Comparison of ENCODE assay signal across 20 cellular contexts in genomic region chr7:118452128-118452527, GRCh38.
DNase-seq lines count a peak whose midpoint lies in the region; ATAC-seq and TF ChIP-seq lines count a peak whose summit lies in the region.
"Had no signal": no experiment of that assay in that cellular context is flagged by ENCODE, and none has a peak within 500 bp of the region (broad histone marks: within the 10 kb centered on the region; RNA-seq: fewer than 3 reads in every experiment).

No MANE protein-coding gene starts in this region.

- ATAC-seq in GM18907 (IDR thresholded peaks at IDR 0.05; ENCODE audit: unreplicated experiment), result peak; percentile 60
- ATAC-seq in activated naive CD8-positive, alpha-beta T cell treated with anti-CD3 and anti-CD28 coated beads, Interleukin-2, amount 50 U/mL, for 24 hours, result no peak
- ATAC-seq: GM12878 had no signal

- no peaks in the 10 kb centered on the region for H3K27me3 Mint-ChIP-seq in activated naive CD8-positive, alpha-beta T cell treated with anti-CD3 and anti-CD28 coated beads, Interleukin-2, amount 50 U/mL, for 24 hours
- H3K27me3 Mint-ChIP-seq: CD4-positive, alpha-beta T cell; CD8-positive, alpha-beta memory T cell had no signal

- TF ChIP-seq CTCF in epithelial cell of proximal tubule (conservative IDR thresholded peaks at IDR 0.05; ENCODE audit: low read depth, low read length), result no peak

- peaks cover 5% of the 10 kb centered on the region for H3K9me3 Mint-ChIP-seq in activated naive CD8-positive, alpha-beta T cell treated with anti-CD3 and anti-CD28 coated beads, Interleukin-2, amount 50 U/mL, for 24 hours

- DNase-seq in epithelial cell of proximal tubule (ENCODE audit: low read depth) (peak; percentile 59), left kidney (ENCODE audit: low read depth, low spot score) (peak; percentile 5), NOMO-1 treated with DMSO at 0.1 percent for 48 hours (lab: John Stamatoyannopoulos, UW; ENCODE audit: unreplicated experiment) (no peak), dermis blood vessel endothelial cell (no peak)
- no peak for DNase-seq in activated naive CD8-positive, alpha-beta T cell treated with anti-CD3 and anti-CD28 coated beads, Interleukin-2, amount 50 U/mL, for 24 hours
- DNase-seq: AML-193; BE2C; CD4-positive, alpha-beta T cell; CD8-positive, alpha-beta memory T cell; DMS 273 treated with DMSO at 0.1 percent for 48 hours; DMS79; EL; GDM1; GOT3; HFFc6 had no signal

- no peaks in the 10 kb centered on the region for H3K36me3 Mint-ChIP-seq in activated naive CD8-positive, alpha-beta T cell treated with anti-CD3 and anti-CD28 coated beads, Interleukin-2, amount 50 U/mL, for 24 hours (ENCODE audit: low read depth)
- H3K36me3 Mint-ChIP-seq: CD14-positive monocyte; CD8-positive, alpha-beta memory T cell had no signal

- H3K4me1 Mint-ChIP-seq in activated naive CD8-positive, alpha-beta T cell treated with anti-CD3 and anti-CD28 coated beads, Interleukin-2, amount 50 U/mL, for 24 hours, result no peaks in the 10 kb centered on the region
- H3K4me1 Mint-ChIP-seq: CD14-positive monocyte; CD8-positive, alpha-beta memory T cell had no signal

- no peak overlapping the region for H3K27ac Mint-ChIP-seq in activated naive CD8-positive, alpha-beta T cell treated with anti-CD3 and anti-CD28 coated beads, Interleukin-2, amount 50 U/mL, for 24 hours
- H3K27ac Mint-ChIP-seq: CD14-positive monocyte; CD4-positive, alpha-beta T cell; CD8-positive, alpha-beta memory T cell; HFFc6 had no signal

- no peak overlapping the region for H3K4me3 ChIP-seq in epithelial cell of proximal tubule (ENCODE audit: low read depth, low read length)
- H3K4me3 ChIP-seq: BLaER1 treated with 17β-estradiol and CSF1 and Interleukin-3, amounts not matched to agents 10 nM and 100 nM; GM12878; HAP-1 had no signal

- H3K4me3 Mint-ChIP-seq in activated naive CD8-positive, alpha-beta T cell treated with anti-CD3 and anti-CD28 coated beads, Interleukin-2, amount 50 U/mL, for 24 hours, result no peak overlapping the region
- H3K4me3 Mint-ChIP-seq: CD14-positive monocyte; CD4-positive, alpha-beta T cell; CD8-positive, alpha-beta memory T cell; HFFc6 had no signal

Comparison
In these comparisons a context has a peak if more than half of its experiments do, and no peak if none do; other contexts are left out.
1. DNase-seq: peak in epithelial cell of proximal tubule (single experiment) and left kidney (single experiment); none in NOMO-1 treated with DMSO at 0.1 percent for 48 hours (single experiment), activated naive CD8-positive, alpha-beta T cell treated with anti-CD3 and anti-CD28 coated beads, Interleukin-2, amount 50 U/mL, for 24 hours (single experiment) and dermis blood vessel endothelial cell (single experiment).